ENCODE assay signal across 9 cellular contexts in the genomic region with DNA sequence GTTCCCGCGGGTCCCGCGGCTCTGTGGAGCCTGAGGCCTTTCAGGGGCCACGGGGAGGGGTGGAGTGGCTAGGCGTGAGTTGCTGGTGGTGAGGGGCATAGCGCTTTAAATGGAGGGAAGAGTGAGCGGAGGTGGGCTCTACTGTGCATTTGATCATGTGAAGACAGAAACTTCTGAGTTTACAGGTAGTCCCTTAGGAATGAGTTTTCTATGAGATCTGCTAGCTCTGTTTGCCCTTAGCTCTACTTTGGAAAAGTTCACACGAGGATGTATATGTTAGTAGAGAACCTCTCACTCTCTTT. TPM values are rescaled to one million over a fixed set of nuclear protein-coding genes. Genes with fewer than 3 reads are reported as not detected.
DNase-seq lines count a peak whose midpoint lies in the region; ATAC-seq and TF ChIP-seq lines count a peak whose summit lies in the region.
"Had no signal": no experiment of that assay in that cellular context is flagged by ENCODE, and none has a peak within 500 bp of the region (broad histone marks: within the 10 kb centered on the region; RNA-seq: fewer than 3 reads in every experiment).

No MANE protein-coding gene starts in this region.

- H3K36me3 ChIP-seq in breast epithelium (no peaks in the 10 kb centered on the region), tibial nerve (no peaks in the 10 kb centered on the region)

- H3K9me3 ChIP-seq in breast epithelium (no peaks in the 10 kb centered on the region), tibial nerve (no peaks in the 10 kb centered on the region)

- peak overlapping the region; percentile 81 for H3K4me3 Mint-ChIP-seq in activated T-cell treated with anti-CD3 and anti-CD28 coated beads, Interleukin-2, amount 50 U/mL, for 4 hours
- peak overlapping the region; percentile 84 for H3K4me3 Mint-ChIP-seq in memory B cell

- H3K27me3 Mint-ChIP-seq in activated T-cell treated with anti-CD3 and anti-CD28 coated beads, Interleukin-2, amount 50 U/mL, for 4 hours (ENCODE audit: low read depth) = peaks cover 6% of the 10 kb centered on the region
- H3K27me3 Mint-ChIP-seq in memory B cell = peaks cover 3% of the 10 kb centered on the region

- no peaks in the 10 kb centered on the region for H3K36me3 Mint-ChIP-seq in activated T-cell treated with anti-CD3 and anti-CD28 coated beads, Interleukin-2, amount 50 U/mL, for 4 hours (ENCODE audit: insufficient read depth)
- peaks cover 3% of the 10 kb centered on the region for H3K36me3 Mint-ChIP-seq in memory B cell

- TF ChIP-seq CTCF in breast epithelium (IDR thresholded peaks at IDR 0.05) (no peak), tibial nerve (IDR thresholded peaks at IDR 0.05) (no peak)

- peaks cover 21% of the 10 kb centered on the region for H3K4me1 Mint-ChIP-seq in activated T-cell treated with anti-CD3 and anti-CD28 coated beads, Interleukin-2, amount 50 U/mL, for 4 hours (ENCODE audit: low read depth)
- H3K4me1 Mint-ChIP-seq in memory B cell = peaks cover 18% of the 10 kb centered on the region

- H3K4me1 ChIP-seq in breast epithelium = no peaks in the 10 kb centered on the region
- peaks cover 0 to 37% (median 0%) of the 10 kb centered on the region in 4 donors for H3K4me1 ChIP-seq in tibial nerve
- H3K4me1 ChIP-seq: foreskin keratinocyte had no signal

- no peak for TF ChIP-seq EP300 in tibial nerve (IDR thresholded peaks at IDR 0.05)

- H3K27me3 ChIP-seq in breast epithelium (no peaks in the 10 kb centered on the region), tibial nerve (peaks cover 0 to 6% of the 10 kb centered on the region in 2 donors)
- H3K27me3 ChIP-seq: foreskin keratinocyte had no signal

- WGBS in tibial nerve, 2 donors = 10 to 19% methylated on average over 9 of the region's 9 CpGs

- no peak for ATAC-seq in activated T-cell treated with anti-CD3 and anti-CD28 coated beads, Interleukin-2, amount 50 U/mL, for 4 hours
- ATAC-seq in memory B cell (ENCODE audit: low read depth) (no peak), GM21367 (IDR thresholded peaks at IDR 0.05; ENCODE audit: unreplicated experiment) (no peak)

- peak overlapping the region; percentile 52 to 85 (median 65) for H3K4me3 ChIP-seq in breast epithelium
- H3K4me3 ChIP-seq in tibial nerve = peak overlapping the region; percentile 54 to 62 (median 60)

- H3K9me3 Mint-ChIP-seq in activated T-cell treated with anti-CD3 and anti-CD28 coated beads, Interleukin-2, amount 50 U/mL, for 4 hours = no peaks in the 10 kb centered on the region
- peaks cover 2% of the 10 kb centered on the region for H3K9me3 Mint-ChIP-seq in memory B cell

- peak overlapping the region; percentile 46 to 82 for H3K27ac ChIP-seq in breast epithelium
- H3K27ac ChIP-seq in tibial nerve = peak overlapping the region; percentile 21 to 79 (median 64)
- H3K27ac ChIP-seq: foreskin keratinocyte had no signal

- intact Hi-C loops in breast epithelium (cut with DNase I; ENCODE audit: low total_unique reads) = no loop called here

- DNase-seq in activated T-cell treated with anti-CD3 and anti-CD28 coated beads, Interleukin-2, amount 50 U/mL, for 4 hours = no peak
- no peak for DNase-seq in activated T-cell treated with anti-CD3 and anti-CD28 coated beads, Interleukin-2, amount 50 U/mL, for 1 hour
- no peak for DNase-seq in breast epithelium (ENCODE audit: low spot score in 2 of 2)
- DNase-seq in memory B cell (ENCODE audit: low spot score in 2 of 2) = no peak
- DNase-seq in tibial nerve (ENCODE audit: low spot score in 2 of 2) = no peak
- DNase-seq in NCI-H2196 treated with DMSO at 0.1 percent for 48 hours (lab: John Stamatoyannopoulos, UW; ENCODE audit: unreplicated experiment) = no peak
- DNase-seq in NCI-H524 treated with DMSO at 0.1 percent for 48 hours (lab: John Stamatoyannopoulos, UW) = no peak

- peak overlapping the region; percentile 29 for H3K27ac Mint-ChIP-seq in memory B cell

- TF ChIP-seq POLR2A in breast epithelium (IDR thresholded peaks at IDR 0.05) (no peak), tibial nerve (IDR thresholded peaks at IDR 0.05) (no peak)

RNA-seq across cellular contexts. Expression of a gene that starts 0.6 kb away (rescaled TPM):
- total RNA-seq in activated T-cell treated with anti-CD3 and anti-CD28 coated beads, Interleukin-2, amount 50 U/mL, for 4 hours = under 1 TPM; 0.24 to 0.73 (median 0.53) TPM
- total RNA-seq in breast epithelium = 10 to 100 TPM in 1 of 3 donors, 1 to 10 TPM in 2; 4.1 to 14.4 (median 8.5) TPM
- 1 to 10 TPM; 2.7 to 6.6 (median 4.9) TPM for total RNA-seq in tibial nerve
